ENCODE assay signal across 3 cellular contexts in the genomic region with DNA sequence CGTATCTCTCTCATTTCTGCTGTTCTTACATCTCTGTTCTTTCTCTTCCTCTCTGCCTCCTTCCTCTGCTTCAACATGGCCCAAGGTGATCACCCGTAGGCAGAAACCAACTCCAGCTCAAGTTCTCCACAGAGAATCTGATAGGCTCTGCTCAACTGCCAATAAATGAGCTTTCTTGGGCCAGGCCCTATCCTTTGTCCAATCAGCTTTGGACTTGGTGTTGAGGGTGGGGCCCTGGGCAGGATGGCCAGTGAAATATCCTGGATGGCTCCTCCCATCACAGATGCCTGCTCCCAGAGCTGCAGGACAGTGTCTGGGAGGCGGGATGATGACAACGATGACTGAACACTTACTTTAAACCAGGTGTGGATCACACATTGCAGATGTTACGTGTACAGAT.
TF ChIP-seq lines count a peak whose summit lies in the region.

No MANE protein-coding gene starts in this region.

TF ChIP-seq in SK-N-SH treated with all-trans-retinoic acid at 6 μM for 48 hours, 23 proteins besides CTCF, POLR2A, EP300 and RAD21 (continues in another document):
- TF ChIP-seq, protein P1, sequence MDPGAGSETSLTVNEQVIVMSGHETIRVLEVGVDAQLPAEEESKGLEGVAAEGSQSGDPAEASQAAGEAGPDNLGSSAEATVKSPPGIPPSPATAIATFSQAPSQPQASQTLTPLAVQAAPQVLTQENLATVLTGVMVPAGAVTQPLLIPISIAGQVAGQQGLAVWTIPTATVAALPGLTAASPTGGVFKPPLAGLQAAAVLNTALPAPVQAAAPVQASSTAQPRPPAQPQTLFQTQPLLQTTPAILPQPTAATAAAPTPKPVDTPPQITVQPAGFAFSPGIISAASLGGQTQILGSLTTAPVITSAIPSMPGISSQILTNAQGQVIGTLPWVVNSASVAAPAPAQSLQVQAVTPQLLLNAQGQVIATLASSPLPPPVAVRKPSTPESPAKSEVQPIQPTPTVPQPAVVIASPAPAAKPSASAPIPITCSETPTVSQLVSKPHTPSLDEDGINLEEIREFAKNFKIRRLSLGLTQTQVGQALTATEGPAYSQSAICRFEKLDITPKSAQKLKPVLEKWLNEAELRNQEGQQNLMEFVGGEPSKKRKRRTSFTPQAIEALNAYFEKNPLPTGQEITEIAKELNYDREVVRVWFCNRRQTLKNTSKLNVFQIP (CRISPR knock-in tag; IDR thresholded peaks at IDR 0.05; ENCODE audit: borderline replicate concordance, low read depth), result no peak
- no peak for TF ChIP-seq TOX (CRISPR knock-in tag; IDR thresholded peaks at IDR 0.05; ENCODE audit: borderline replicate concordance)
- TF ChIP-seq CSDC2 (CRISPR knock-in tag; IDR thresholded peaks at IDR 0.05), result no peak
- no peak for TF ChIP-seq ZNF8 (CRISPR knock-in tag; IDR thresholded peaks at IDR 0.05)
- TF ChIP-seq BACH2 (CRISPR knock-in tag; IDR thresholded peaks at IDR 0.05; ENCODE audit: borderline replicate concordance), result no peak
- TF ChIP-seq, protein P2, sequence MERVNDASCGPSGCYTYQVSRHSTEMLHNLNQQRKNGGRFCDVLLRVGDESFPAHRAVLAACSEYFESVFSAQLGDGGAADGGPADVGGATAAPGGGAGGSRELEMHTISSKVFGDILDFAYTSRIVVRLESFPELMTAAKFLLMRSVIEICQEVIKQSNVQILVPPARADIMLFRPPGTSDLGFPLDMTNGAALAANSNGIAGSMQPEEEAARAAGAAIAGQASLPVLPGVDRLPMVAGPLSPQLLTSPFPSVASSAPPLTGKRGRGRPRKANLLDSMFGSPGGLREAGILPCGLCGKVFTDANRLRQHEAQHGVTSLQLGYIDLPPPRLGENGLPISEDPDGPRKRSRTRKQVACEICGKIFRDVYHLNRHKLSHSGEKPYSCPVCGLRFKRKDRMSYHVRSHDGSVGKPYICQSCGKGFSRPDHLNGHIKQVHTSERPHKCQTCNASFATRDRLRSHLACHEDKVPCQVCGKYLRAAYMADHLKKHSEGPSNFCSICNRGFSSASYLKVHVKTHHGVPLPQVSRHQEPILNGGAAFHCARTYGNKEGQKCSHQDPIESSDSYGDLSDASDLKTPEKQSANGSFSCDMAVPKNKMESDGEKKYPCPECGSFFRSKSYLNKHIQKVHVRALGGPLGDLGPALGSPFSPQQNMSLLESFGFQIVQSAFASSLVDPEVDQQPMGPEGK (CRISPR knock-in tag; IDR thresholded peaks at IDR 0.05; ENCODE audit: borderline replicate concordance), result no peak
- no peak for TF ChIP-seq PPARA (CRISPR knock-in tag; IDR thresholded peaks at IDR 0.05; ENCODE audit: borderline replicate concordance)
- TF ChIP-seq, protein P3, sequence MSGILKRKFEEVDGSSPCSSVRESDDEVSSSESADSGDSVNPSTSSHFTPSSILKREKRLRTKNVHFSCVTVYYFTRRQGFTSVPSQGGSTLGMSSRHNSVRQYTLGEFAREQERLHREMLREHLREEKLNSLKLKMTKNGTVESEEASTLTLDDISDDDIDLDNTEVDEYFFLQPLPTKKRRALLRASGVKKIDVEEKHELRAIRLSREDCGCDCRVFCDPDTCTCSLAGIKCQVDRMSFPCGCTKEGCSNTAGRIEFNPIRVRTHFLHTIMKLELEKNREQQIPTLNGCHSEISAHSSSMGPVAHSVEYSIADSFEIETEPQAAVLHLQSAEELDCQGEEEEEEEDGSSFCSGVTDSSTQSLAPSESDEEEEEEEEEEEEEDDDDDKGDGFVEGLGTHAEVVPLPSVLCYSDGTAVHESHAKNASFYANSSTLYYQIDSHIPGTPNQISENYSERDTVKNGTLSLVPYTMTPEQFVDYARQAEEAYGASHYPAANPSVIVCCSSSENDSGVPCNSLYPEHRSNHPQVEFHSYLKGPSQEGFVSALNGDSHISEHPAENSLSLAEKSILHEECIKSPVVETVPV (CRISPR knock-in tag; IDR thresholded peaks at IDR 0.05), result no peak
- no peak for TF ChIP-seq OSR1 (CRISPR knock-in tag; IDR thresholded peaks at IDR 0.05)
- TF ChIP-seq, protein P4, sequence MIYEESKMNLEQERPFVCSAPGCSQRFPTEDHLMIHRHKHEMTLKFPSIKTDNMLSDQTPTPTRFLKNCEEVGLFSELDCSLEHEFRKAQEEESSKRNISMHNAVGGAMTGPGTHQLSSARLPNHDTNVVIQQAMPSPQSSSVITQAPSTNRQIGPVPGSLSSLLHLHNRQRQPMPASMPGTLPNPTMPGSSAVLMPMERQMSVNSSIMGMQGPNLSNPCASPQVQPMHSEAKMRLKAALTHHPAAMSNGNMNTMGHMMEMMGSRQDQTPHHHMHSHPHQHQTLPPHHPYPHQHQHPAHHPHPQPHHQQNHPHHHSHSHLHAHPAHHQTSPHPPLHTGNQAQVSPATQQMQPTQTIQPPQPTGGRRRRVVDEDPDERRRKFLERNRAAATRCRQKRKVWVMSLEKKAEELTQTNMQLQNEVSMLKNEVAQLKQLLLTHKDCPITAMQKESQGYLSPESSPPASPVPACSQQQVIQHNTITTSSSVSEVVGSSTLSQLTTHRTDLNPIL (CRISPR knock-in tag; IDR thresholded peaks at IDR 0.05; ENCODE audit: low read depth), result no peak

TF ChIP-seq in SK-N-SH, 30 proteins besides CTCF, POLR2A, EP300 and RAD21 (continued from another document):
- no peak for TF ChIP-seq MXI1 (IDR thresholded peaks at IDR 0.05; ENCODE audit: low read depth, low read length)
- TF ChIP-seq, protein P5, sequence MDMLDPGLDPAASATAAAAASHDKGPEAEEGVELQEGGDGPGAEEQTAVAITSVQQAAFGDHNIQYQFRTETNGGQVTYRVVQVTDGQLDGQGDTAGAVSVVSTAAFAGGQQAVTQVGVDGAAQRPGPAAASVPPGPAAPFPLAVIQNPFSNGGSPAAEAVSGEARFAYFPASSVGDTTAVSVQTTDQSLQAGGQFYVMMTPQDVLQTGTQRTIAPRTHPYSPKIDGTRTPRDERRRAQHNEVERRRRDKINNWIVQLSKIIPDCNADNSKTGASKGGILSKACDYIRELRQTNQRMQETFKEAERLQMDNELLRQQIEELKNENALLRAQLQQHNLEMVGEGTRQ (IDR thresholded peaks at IDR 0.05; ENCODE audit: borderline replicate concordance, low read depth, low read length), result no peak
- TF ChIP-seq SIN3A (IDR thresholded peaks at IDR 0.05; ENCODE audit: borderline replicate concordance, low read depth, low read length), result no peak
- no peak for TF ChIP-seq FOXM1 (IDR thresholded peaks at IDR 0.05; ENCODE audit: low read depth)
- no peak for TF ChIP-seq RFX5 (IDR thresholded peaks at IDR 0.05; ENCODE audit: low read length)
- no peak for TF ChIP-seq GATA2 (CRISPR knock-in tag; IDR thresholded peaks at IDR 0.05)
- no peak for TF ChIP-seq FOSL2 (IDR thresholded peaks at IDR 0.05; ENCODE audit: borderline replicate concordance, low read depth)

TF ChIP-seq in WTC11, 78 proteins besides CTCF, POLR2A, EP300 and RAD21 (continued from another document):
- TF ChIP-seq, protein P6, sequence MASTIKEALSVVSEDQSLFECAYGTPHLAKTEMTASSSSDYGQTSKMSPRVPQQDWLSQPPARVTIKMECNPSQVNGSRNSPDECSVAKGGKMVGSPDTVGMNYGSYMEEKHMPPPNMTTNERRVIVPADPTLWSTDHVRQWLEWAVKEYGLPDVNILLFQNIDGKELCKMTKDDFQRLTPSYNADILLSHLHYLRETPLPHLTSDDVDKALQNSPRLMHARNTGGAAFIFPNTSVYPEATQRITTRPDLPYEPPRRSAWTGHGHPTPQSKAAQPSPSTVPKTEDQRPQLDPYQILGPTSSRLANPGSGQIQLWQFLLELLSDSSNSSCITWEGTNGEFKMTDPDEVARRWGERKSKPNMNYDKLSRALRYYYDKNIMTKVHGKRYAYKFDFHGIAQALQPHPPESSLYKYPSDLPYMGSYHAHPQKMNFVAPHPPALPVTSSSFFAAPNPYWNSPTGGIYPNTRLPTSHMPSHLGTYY (CRISPR knock-in tag; IDR thresholded peaks at IDR 0.05), result no peak
- TF ChIP-seq FOXJ3 (CRISPR knock-in tag; IDR thresholded peaks at IDR 0.05; ENCODE audit: borderline replicate concordance), result no peak
- TF ChIP-seq, protein P7, sequence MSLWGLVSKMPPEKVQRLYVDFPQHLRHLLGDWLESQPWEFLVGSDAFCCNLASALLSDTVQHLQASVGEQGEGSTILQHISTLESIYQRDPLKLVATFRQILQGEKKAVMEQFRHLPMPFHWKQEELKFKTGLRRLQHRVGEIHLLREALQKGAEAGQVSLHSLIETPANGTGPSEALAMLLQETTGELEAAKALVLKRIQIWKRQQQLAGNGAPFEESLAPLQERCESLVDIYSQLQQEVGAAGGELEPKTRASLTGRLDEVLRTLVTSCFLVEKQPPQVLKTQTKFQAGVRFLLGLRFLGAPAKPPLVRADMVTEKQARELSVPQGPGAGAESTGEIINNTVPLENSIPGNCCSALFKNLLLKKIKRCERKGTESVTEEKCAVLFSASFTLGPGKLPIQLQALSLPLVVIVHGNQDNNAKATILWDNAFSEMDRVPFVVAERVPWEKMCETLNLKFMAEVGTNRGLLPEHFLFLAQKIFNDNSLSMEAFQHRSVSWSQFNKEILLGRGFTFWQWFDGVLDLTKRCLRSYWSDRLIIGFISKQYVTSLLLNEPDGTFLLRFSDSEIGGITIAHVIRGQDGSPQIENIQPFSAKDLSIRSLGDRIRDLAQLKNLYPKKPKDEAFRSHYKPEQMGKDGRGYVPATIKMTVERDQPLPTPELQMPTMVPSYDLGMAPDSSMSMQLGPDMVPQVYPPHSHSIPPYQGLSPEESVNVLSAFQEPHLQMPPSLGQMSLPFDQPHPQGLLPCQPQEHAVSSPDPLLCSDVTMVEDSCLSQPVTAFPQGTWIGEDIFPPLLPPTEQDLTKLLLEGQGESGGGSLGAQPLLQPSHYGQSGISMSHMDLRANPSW (CRISPR knock-in tag; conservative IDR thresholded peaks at IDR 0.05; ENCODE audit: low read depth), result no peak
- TF ChIP-seq ZNF317 (CRISPR knock-in tag; IDR thresholded peaks at IDR 0.05; ENCODE audit: borderline replicate concordance, low read depth), result no peak
- TF ChIP-seq HMGA2 (CRISPR knock-in tag; IDR thresholded peaks at IDR 0.05), result no peak
- TF ChIP-seq, protein P8, sequence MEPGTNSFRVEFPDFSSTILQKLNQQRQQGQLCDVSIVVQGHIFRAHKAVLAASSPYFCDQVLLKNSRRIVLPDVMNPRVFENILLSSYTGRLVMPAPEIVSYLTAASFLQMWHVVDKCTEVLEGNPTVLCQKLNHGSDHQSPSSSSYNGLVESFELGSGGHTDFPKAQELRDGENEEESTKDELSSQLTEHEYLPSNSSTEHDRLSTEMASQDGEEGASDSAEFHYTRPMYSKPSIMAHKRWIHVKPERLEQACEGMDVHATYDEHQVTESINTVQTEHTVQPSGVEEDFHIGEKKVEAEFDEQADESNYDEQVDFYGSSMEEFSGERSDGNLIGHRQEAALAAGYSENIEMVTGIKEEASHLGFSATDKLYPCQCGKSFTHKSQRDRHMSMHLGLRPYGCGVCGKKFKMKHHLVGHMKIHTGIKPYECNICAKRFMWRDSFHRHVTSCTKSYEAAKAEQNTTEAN (CRISPR knock-in tag; IDR thresholded peaks at IDR 0.05), result no peak
- TF ChIP-seq, protein P9, sequence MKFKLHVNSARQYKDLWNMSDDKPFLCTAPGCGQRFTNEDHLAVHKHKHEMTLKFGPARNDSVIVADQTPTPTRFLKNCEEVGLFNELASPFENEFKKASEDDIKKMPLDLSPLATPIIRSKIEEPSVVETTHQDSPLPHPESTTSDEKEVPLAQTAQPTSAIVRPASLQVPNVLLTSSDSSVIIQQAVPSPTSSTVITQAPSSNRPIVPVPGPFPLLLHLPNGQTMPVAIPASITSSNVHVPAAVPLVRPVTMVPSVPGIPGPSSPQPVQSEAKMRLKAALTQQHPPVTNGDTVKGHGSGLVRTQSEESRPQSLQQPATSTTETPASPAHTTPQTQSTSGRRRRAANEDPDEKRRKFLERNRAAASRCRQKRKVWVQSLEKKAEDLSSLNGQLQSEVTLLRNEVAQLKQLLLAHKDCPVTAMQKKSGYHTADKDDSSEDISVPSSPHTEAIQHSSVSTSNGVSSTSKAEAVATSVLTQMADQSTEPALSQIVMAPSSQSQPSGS (CRISPR knock-in tag; IDR thresholded peaks at IDR 0.05; ENCODE audit: borderline replicate concordance, low read depth), result no peak
- TF ChIP-seq ZNF219 (CRISPR knock-in tag; IDR thresholded peaks at IDR 0.05; ENCODE audit: borderline replicate concordance), result no peak
- no peak for TF ChIP-seq ATF1 (CRISPR knock-in tag; IDR thresholded peaks at IDR 0.05)
- no peak for TF ChIP-seq NR3C1 (CRISPR knock-in tag; conservative IDR thresholded peaks at IDR 0.05; ENCODE audit: low read depth)
- no peak for TF ChIP-seq MYBL2 (CRISPR knock-in tag; IDR thresholded peaks at IDR 0.05)
- TF ChIP-seq, protein P10, sequence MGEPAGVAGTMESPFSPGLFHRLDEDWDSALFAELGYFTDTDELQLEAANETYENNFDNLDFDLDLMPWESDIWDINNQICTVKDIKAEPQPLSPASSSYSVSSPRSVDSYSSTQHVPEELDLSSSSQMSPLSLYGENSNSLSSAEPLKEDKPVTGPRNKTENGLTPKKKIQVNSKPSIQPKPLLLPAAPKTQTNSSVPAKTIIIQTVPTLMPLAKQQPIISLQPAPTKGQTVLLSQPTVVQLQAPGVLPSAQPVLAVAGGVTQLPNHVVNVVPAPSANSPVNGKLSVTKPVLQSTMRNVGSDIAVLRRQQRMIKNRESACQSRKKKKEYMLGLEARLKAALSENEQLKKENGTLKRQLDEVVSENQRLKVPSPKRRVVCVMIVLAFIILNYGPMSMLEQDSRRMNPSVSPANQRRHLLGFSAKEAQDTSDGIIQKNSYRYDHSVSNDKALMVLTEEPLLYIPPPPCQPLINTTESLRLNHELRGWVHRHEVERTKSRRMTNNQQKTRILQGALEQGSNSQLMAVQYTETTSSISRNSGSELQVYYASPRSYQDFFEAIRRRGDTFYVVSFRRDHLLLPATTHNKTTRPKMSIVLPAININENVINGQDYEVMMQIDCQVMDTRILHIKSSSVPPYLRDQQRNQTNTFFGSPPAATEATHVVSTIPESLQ (CRISPR knock-in tag; IDR thresholded peaks at IDR 0.05), result no peak
- no peak for TF ChIP-seq CREB1 (CRISPR knock-in tag; IDR thresholded peaks at IDR 0.05)
- TF ChIP-seq JUN (CRISPR knock-in tag; IDR thresholded peaks at IDR 0.05), result no peak
- TF ChIP-seq OVOL2 (CRISPR knock-in tag; IDR thresholded peaks at IDR 0.05; ENCODE audit: borderline replicate concordance), result no peak
- TF ChIP-seq ETV6 (CRISPR knock-in tag; IDR thresholded peaks at IDR 0.05), result no peak
- TF ChIP-seq, protein P11, sequence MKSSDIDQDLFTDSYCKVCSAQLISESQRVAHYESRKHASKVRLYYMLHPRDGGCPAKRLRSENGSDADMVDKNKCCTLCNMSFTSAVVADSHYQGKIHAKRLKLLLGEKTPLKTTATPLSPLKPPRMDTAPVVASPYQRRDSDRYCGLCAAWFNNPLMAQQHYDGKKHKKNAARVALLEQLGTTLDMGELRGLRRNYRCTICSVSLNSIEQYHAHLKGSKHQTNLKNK (CRISPR knock-in tag; IDR thresholded peaks at IDR 0.05), result no peak
